In genomic region chr5:147782053-147783028, GRCh38 we compare ENCODE assay signal across 1 cellular context.
TF ChIP-seq lines count a peak whose summit lies in the region.

TSS of gene JAKMIP2 (minus strand) at chr5:147782728. CDS start at chr5:147671806, 110,922 bp downstream.

TF ChIP-seq in HEK293, 187 proteins besides CTCF, POLR2A, EP300 and RAD21 (continued from another document and continues in another):
- TF ChIP-seq ZNF513 (tag by site-specific recombination; IDR thresholded peaks at IDR 0.05) = peak; percentile 33; the same call in 1 of the 2 replicates
- TF ChIP-seq KLF10 (tag by site-specific recombination; IDR thresholded peaks at IDR 0.05) = 0 out of 2 replicates have a peak, but pooled peaks have one; percentile 42
- TF ChIP-seq ZNF248 (tag by site-specific recombination; IDR thresholded peaks at IDR 0.05) = no peak
- no peak for TF ChIP-seq ZNF114 (tag by site-specific recombination; IDR thresholded peaks at IDR 0.05)
- peak; percentile 87 for TF ChIP-seq ZNF660 (tag by site-specific recombination; IDR thresholded peaks at IDR 0.05)
- no peak for TF ChIP-seq ZNF174 (tag by site-specific recombination; IDR thresholded peaks at IDR 0.05)
- 0 out of 2 replicates have a peak, but pooled peaks have one; percentile 46 for TF ChIP-seq TRIM28 (IDR thresholded peaks at IDR 0.05; ENCODE audit: borderline replicate concordance, low read length)
- TF ChIP-seq ZNF707 (tag by site-specific recombination; IDR thresholded peaks at IDR 0.05) = no peak
- TF ChIP-seq ZBTB11 (tag by site-specific recombination; conservative IDR thresholded peaks at IDR 0.05; ENCODE audit: low read depth) = no peak
- peak; percentile 23; the same call in 1 of the 2 replicates for TF ChIP-seq ZNF335 (tag by site-specific recombination; conservative IDR thresholded peaks at IDR 0.05)
- no peak for TF ChIP-seq ZNF624 (tag by site-specific recombination; IDR thresholded peaks at IDR 0.05)
- peak; percentile 93 for TF ChIP-seq ZBTB17 (tag by site-specific recombination; IDR thresholded peaks at IDR 0.05)
- TF ChIP-seq ZNF10 (tag by site-specific recombination; IDR thresholded peaks at IDR 0.05) = peak; percentile 88
- no peak for TF ChIP-seq ZNF639 (tag by site-specific recombination; IDR thresholded peaks at IDR 0.05)
- TF ChIP-seq ZNF830 (tag by site-specific recombination; IDR thresholded peaks at IDR 0.05; ENCODE audit: low read depth) = no peak
- TF ChIP-seq OSR2 (tag by site-specific recombination; IDR thresholded peaks at IDR 0.05) = peak; percentile 96
- no peak for TF ChIP-seq ZNF560 (tag by site-specific recombination; IDR thresholded peaks at IDR 0.05; ENCODE audit: borderline replicate concordance)
- TF ChIP-seq ZNF391 (tag by site-specific recombination; IDR thresholded peaks at IDR 0.05; ENCODE audit: borderline replicate concordance, low read depth) = 0 out of 2 replicates have a peak, but pooled peaks have one; percentile 23
- TF ChIP-seq ZNF548 (tag by site-specific recombination; IDR thresholded peaks at IDR 0.05) = no peak
- TF ChIP-seq PRDM4 (tag by site-specific recombination; IDR thresholded peaks at IDR 0.05) = 0 out of 2 replicates have a peak, but pooled peaks have one; percentile 5
- peak; percentile 95 for TF ChIP-seq ZNF362 (tag by site-specific recombination; IDR thresholded peaks at IDR 0.05)
- peak; percentile 24; the same call in 1 of the 2 replicates for TF ChIP-seq ZNF629 (tag by site-specific recombination; IDR thresholded peaks at IDR 0.05)
- TF ChIP-seq REST (tag by site-specific recombination; IDR thresholded peaks at IDR 0.05) = peak; percentile 11; the same call in 1 of the 2 replicates
- TF ChIP-seq ZNF704 (tag by site-specific recombination; IDR thresholded peaks at IDR 0.05) = no peak
- TF ChIP-seq GLIS1 (tag by site-specific recombination; IDR thresholded peaks at IDR 0.05) = peak; percentile 42; the same call in 1 of the 2 replicates
- no peak for TF ChIP-seq ZBTB26 (tag by site-specific recombination; optimal IDR thresholded peaks at IDR 0.05)
- TF ChIP-seq SP3 (tag by site-specific recombination; IDR thresholded peaks at IDR 0.05) = peak; percentile 77
- peak; percentile 80; the same call in 1 of the 2 replicates for TF ChIP-seq ZNF2 (tag by site-specific recombination; IDR thresholded peaks at IDR 0.05)
- peak; percentile 76 for TF ChIP-seq ZNF600 (tag by site-specific recombination; IDR thresholded peaks at IDR 0.05)
- TF ChIP-seq ZNF768 (tag by site-specific recombination; IDR thresholded peaks at IDR 0.05) = 0 out of 2 replicates have a peak, but pooled peaks have one; percentile 13
- no peak for TF ChIP-seq SCRT1 (tag by site-specific recombination; IDR thresholded peaks at IDR 0.05; ENCODE audit: borderline replicate concordance)
- TF ChIP-seq ATF2 (tag by site-specific recombination; IDR thresholded peaks at IDR 0.05; ENCODE audit: low read depth) = no peak
- peak; percentile 71 for TF ChIP-seq ZXDB (tag by site-specific recombination; IDR thresholded peaks at IDR 0.05)
- TF ChIP-seq ZNF292 (tag by site-specific recombination; IDR thresholded peaks at IDR 0.05; ENCODE audit: borderline replicate concordance, low read depth) = no peak
- peak; percentile 69 for TF ChIP-seq ZNF561 (tag by site-specific recombination; IDR thresholded peaks at IDR 0.05; ENCODE audit: borderline replicate concordance)
- no peak for TF ChIP-seq ZNF354C (tag by site-specific recombination; IDR thresholded peaks at IDR 0.05; ENCODE audit: borderline replicate concordance, low read depth)
- peak; percentile 63; the same call in 1 of the 2 replicates for TF ChIP-seq KLF7 (tag by site-specific recombination; IDR thresholded peaks at IDR 0.05; ENCODE audit: borderline replicate concordance)
- no peak for TF ChIP-seq ZBTB7A (tag by site-specific recombination; IDR thresholded peaks at IDR 0.05; ENCODE audit: low read depth)
- no peak for TF ChIP-seq IKZF3 (tag by site-specific recombination; IDR thresholded peaks at IDR 0.05)
- TF ChIP-seq ZNF843 (tag by site-specific recombination; IDR thresholded peaks at IDR 0.05) = peak; percentile 44; the same call in 1 of the 2 replicates
- TF ChIP-seq ZNF24 (tag by site-specific recombination; IDR thresholded peaks at IDR 0.05) = no peak
- TF ChIP-seq KLF8 (tag by site-specific recombination; IDR thresholded peaks at IDR 0.05) = peak; percentile 68
- TF ChIP-seq ZNF610 (tag by site-specific recombination; IDR thresholded peaks at IDR 0.05; ENCODE audit: borderline replicate concordance) = no peak
